In genomic region chr11:59097113-59097708, GRCh38 we compare ENCODE assay signal across 8 cellular contexts. TPM values are rescaled to one million over a fixed set of nuclear protein-coding genes. Genes with fewer than 3 reads are reported as not detected.
DNase-seq lines count a peak whose midpoint lies in the region; ATAC-seq and TF ChIP-seq lines count a peak whose summit lies in the region.

No MANE protein-coding gene starts in this region.

- no peak overlapping the region for H2AFZ ChIP-seq in osteoblast (ENCODE audit: low read length)

- no peak for TF ChIP-seq EP300 in transverse colon (IDR thresholded peaks at IDR 0.05; ENCODE audit: low read depth)

- TF ChIP-seq POLR2A in esophagus squamous epithelium (IDR thresholded peaks at IDR 0.05): no peak
- no peak for TF ChIP-seq POLR2A in transverse colon (IDR thresholded peaks at IDR 0.05)

- no peak overlapping the region for H3K4me3 Mint-ChIP-seq in activated CD8-positive, alpha-beta memory T cell treated with anti-CD3 and anti-CD28 coated beads, Interleukin-2, amount 10 ng/mL, durations not matched to agents 7 days and 5 days

- in situ Hi-C loops in transverse colon (cut with MboI; ENCODE audit: low pct_ligation_motif_present in 1 of 4, low pct_unique_long_range_greater_than_20kb in 1 of 4, low sequenced_read_pairs in 3 of 4): no loop called here

- H3K4me1 ChIP-seq in esophagus squamous epithelium: peaks cover 0 to 8% (median 0%) of the 10 kb centered on the region in 3 donors
- H3K4me1 ChIP-seq in osteoblast (ENCODE audit: insufficient read depth, low read length): no peaks in the 10 kb centered on the region
- H3K4me1 ChIP-seq in transverse colon: peaks cover 0 to 8% (median 5%) of the 10 kb centered on the region in 4 donors

- H3K9me3 Mint-ChIP-seq in activated CD8-positive, alpha-beta memory T cell treated with anti-CD3 and anti-CD28 coated beads, Interleukin-2, amount 10 ng/mL, durations not matched to agents 7 days and 5 days (ENCODE audit: low read depth): no peaks in the 10 kb centered on the region

- no peaks in the 10 kb centered on the region for H3K79me2 ChIP-seq in osteoblast (ENCODE audit: insufficient read depth, low read length)

- CTCF ChIA-PET in activated CD8-positive, alpha-beta memory T cell treated with anti-CD3 and anti-CD28 coated beads, Interleukin-2, amount 10 ng/mL, durations not matched to agents 7 days and 5 days (lab: Charles Lee): interaction anchor here (0.8 to 3.8 kb wide), 5 partner anchors 9 to 75 kb away, joined by 3 to 17 read pairs (median 7); partner anchors contain the start of genes DTX4 and FAM111B

- H3K27ac ChIP-seq in esophagus squamous epithelium (no peak overlapping the region), osteoblast (ENCODE audit: low read depth, low read length) (no peak overlapping the region), transverse colon (no peak overlapping the region)

- peaks cover 0 to 26% (median 0%) of the 10 kb centered on the region in 4 donors for H3K27me3 ChIP-seq in esophagus squamous epithelium
- peaks cover 6% of the 10 kb centered on the region for H3K27me3 ChIP-seq in osteoblast (ENCODE audit: insufficient read depth, low read length)
- peaks cover 10% of the 10 kb centered on the region for H3K27me3 ChIP-seq in transverse colon

- no peaks in the 10 kb centered on the region for H3K36me3 ChIP-seq in esophagus squamous epithelium
- H3K36me3 ChIP-seq in osteoblast (ENCODE audit: insufficient read depth, low read length): no peaks in the 10 kb centered on the region
- no peaks in the 10 kb centered on the region for H3K36me3 ChIP-seq in transverse colon

- intact Hi-C loops in esophagus squamous epithelium (cut with DNase I): no loop called here
- intact Hi-C loops in transverse colon (cut with DNase I; ENCODE audit: low total_unique reads): loop anchor here (5.0 kb wide), 1 partner anchor 35 kb away; no protein-coding TSS in a partner anchor

- H3K36me3 Mint-ChIP-seq in activated CD8-positive, alpha-beta memory T cell treated with anti-CD3 and anti-CD28 coated beads, Interleukin-2, amount 10 ng/mL, durations not matched to agents 7 days and 5 days: no peaks in the 10 kb centered on the region

- H4K20me1 ChIP-seq in osteoblast (ENCODE audit: insufficient read depth, low read length): no peaks in the 10 kb centered on the region

- H3K4me2 ChIP-seq in osteoblast (ENCODE audit: insufficient read depth, low read length): no peak overlapping the region

- H3K27ac Mint-ChIP-seq in activated CD8-positive, alpha-beta memory T cell treated with anti-CD3 and anti-CD28 coated beads, Interleukin-2, amount 10 ng/mL, durations not matched to agents 7 days and 5 days: no peak overlapping the region

- peaks cover 8% of the 10 kb centered on the region for H3K4me1 Mint-ChIP-seq in activated CD8-positive, alpha-beta memory T cell treated with anti-CD3 and anti-CD28 coated beads, Interleukin-2, amount 10 ng/mL, durations not matched to agents 7 days and 5 days

- peak; percentile 35 for DNase-seq in COR-L47 (lab: John Stamatoyannopoulos, UW)
- peak; percentile 37 for DNase-seq in NCI-H526 treated with DMSO at 0.1 percent for 48 hours (lab: John Stamatoyannopoulos, UW)
- DNase-seq in activated CD8-positive, alpha-beta memory T cell treated with anti-CD3 and anti-CD28 coated beads, Interleukin-2, amount 10 ng/mL, durations not matched to agents 7 days and 5 days: peak; percentile 78
- DNase-seq in esophagus squamous epithelium (lab: John Stamatoyannopoulos, UW): no peak
- peak; percentile 5 for DNase-seq in osteoblast (ENCODE audit: insufficient read length, low spot score, missing footprints)
- peak; percentile 75 for DNase-seq in transverse colon
- no peak for DNase-seq in NCI-H1436 (lab: John Stamatoyannopoulos, UW)

- peaks cover 39% of the 10 kb centered on the region for H3K27me3 Mint-ChIP-seq in activated CD8-positive, alpha-beta memory T cell treated with anti-CD3 and anti-CD28 coated beads, Interleukin-2, amount 10 ng/mL, durations not matched to agents 7 days and 5 days

- peak; percentile 33 to 61 (median 54) for TF ChIP-seq CTCF in esophagus squamous epithelium (IDR thresholded peaks at IDR 0.05)
- TF ChIP-seq CTCF in osteoblast (IDR thresholded peaks at IDR 0.05; ENCODE audit: extremely low read depth, low read depth, low read length): peak; percentile 63
- TF ChIP-seq CTCF in transverse colon (IDR thresholded peaks at IDR 0.05): peak; percentile 58 to 68 (median 63)

- H3K9me3 ChIP-seq in esophagus squamous epithelium (no peaks in the 10 kb centered on the region), osteoblast (ENCODE audit: low read depth, low read length) (no peaks in the 10 kb centered on the region), transverse colon (no peaks in the 10 kb centered on the region)

- no peak overlapping the region for H3K4me3 ChIP-seq in esophagus squamous epithelium
- no peak overlapping the region for H3K4me3 ChIP-seq in osteoblast (ENCODE audit: insufficient read depth, low read length)
- no peak overlapping the region for H3K4me3 ChIP-seq in transverse colon

- 88 to 90% methylated on average over 5 of the region's 5 CpGs for WGBS in esophagus squamous epithelium, 2 donors
- 86 to 92% methylated on average over 5 of the region's 5 CpGs for WGBS in transverse colon (ENCODE audit: low coverage in 1 of 2), 2 donors

- peak; percentile 32 for ATAC-seq in GM21786 (IDR thresholded peaks at IDR 0.05; ENCODE audit: unreplicated experiment)
- ATAC-seq in activated CD8-positive, alpha-beta memory T cell treated with anti-CD3 and anti-CD28 coated beads, Interleukin-2, amount 10 ng/mL, durations not matched to agents 7 days and 5 days: peak; percentile 75

RNA-seq across cellular contexts. Expression of gene FAM111B, which starts 9.8 kb away (rescaled TPM):
- 10 to 100 TPM; 42.7 to 46.5 TPM for total RNA-seq in activated CD8-positive, alpha-beta memory T cell treated with anti-CD3 and anti-CD28 coated beads, Interleukin-2, amount 10 ng/mL, durations not matched to agents 7 days and 5 days
- total RNA-seq in esophagus squamous epithelium (10 to 100 TPM in 2 of 4 donors, 1 to 10 TPM in 2; 2.9 to 14.9 (median 8.0) TPM), osteoblast (0.72 and 1.8 TPM in 2 replicates), transverse colon (1 to 10 TPM in 1 of 4 donors, under 1 TPM in 3; 0.37 to 1.7 (median 0.40) TPM)

RNA-seq across cellular contexts. Expression of gene GLYATL1B, which starts 11.1 kb away (rescaled TPM):
- total RNA-seq in activated CD8-positive, alpha-beta memory T cell treated with anti-CD3 and anti-CD28 coated beads, Interleukin-2, amount 10 ng/mL, durations not matched to agents 7 days and 5 days: not detected
- total RNA-seq in esophagus squamous epithelium (not detected), osteoblast (not detected in 2 replicates), transverse colon (not detected)

RNA-seq across cellular contexts. Expression of gene FAM111A, which starts 45.4 kb away (rescaled TPM):
- 100 to 1,000 TPM; 136 to 152 TPM for total RNA-seq in activated CD8-positive, alpha-beta memory T cell treated with anti-CD3 and anti-CD28 coated beads, Interleukin-2, amount 10 ng/mL, durations not matched to agents 7 days and 5 days
- 10 to 100 TPM; 15.0 to 23.3 (median 16.7) TPM for total RNA-seq in esophagus squamous epithelium
- 40.5 and 48.6 TPM in 2 replicates for total RNA-seq in osteoblast
- total RNA-seq in transverse colon: 10 to 100 TPM; 17.6 to 62.1 (median 26.2) TPM

Comparison
In these comparisons a context has a peak if more than half of its experiments do, and no peak if none do; other contexts are left out.
1. DNase-seq: peak in COR-L47 (single experiment), NCI-H526 treated with DMSO at 0.1 percent for 48 hours (single experiment), activated CD8-positive, alpha-beta memory T cell treated with anti-CD3 and anti-CD28 coated beads, Interleukin-2, amount 10 ng/mL, durations not matched to agents 7 days and 5 days (single experiment), osteoblast (single experiment) and transverse colon (single experiment); none in esophagus squamous epithelium (single experiment) and NCI-H1436 (single experiment).
2. Peak in every context shown above with its lines, with median percentiles within 50 percentile points of each other: CTCF ChIP-seq.